1 cellular context compared by ENCODE assay signal in the genomic region with DNA sequence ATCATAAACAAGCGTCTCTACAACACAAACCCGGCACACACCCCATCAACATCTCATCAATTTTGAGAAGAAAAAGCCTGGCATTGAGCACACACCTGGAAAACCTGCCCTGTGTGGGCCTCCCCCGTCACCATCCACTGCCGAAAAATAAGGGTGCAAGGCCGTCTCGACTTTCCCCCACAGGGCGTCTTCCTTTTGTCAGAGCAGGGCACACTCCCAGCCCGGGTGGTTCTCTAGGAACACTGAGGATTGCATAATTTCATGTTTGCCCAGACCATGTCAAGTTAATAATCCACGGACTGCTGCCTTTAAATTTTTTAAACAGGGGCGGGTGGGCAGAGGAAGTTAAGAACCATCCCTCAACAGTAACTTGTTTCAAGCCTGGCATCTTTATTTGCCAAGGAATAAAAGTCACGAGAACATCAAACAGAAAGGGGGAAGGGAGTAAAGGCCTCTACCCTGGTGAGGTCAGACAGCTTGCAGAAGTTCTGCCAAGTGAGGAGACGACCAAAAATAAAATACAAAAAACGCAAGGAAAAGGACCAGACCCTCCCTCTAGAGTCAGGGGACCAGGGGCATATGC.
TF ChIP-seq lines count a peak whose summit lies in the region.

No MANE protein-coding gene starts in this region.

TF ChIP-seq in K562, 482 proteins besides CTCF, POLR2A, EP300 and RAD21:
- TF ChIP-seq PCBP2 (IDR thresholded peaks at IDR 0.05; ENCODE audit: low read depth, low read length, poor library complexity, severe bottlenecking) (no peak), THRB (CRISPR knock-in tag; conservative IDR thresholded peaks at IDR 0.05) (0 out of 2 replicates have a peak, but pooled peaks have one; percentile 33)
